In the genomic region with DNA sequence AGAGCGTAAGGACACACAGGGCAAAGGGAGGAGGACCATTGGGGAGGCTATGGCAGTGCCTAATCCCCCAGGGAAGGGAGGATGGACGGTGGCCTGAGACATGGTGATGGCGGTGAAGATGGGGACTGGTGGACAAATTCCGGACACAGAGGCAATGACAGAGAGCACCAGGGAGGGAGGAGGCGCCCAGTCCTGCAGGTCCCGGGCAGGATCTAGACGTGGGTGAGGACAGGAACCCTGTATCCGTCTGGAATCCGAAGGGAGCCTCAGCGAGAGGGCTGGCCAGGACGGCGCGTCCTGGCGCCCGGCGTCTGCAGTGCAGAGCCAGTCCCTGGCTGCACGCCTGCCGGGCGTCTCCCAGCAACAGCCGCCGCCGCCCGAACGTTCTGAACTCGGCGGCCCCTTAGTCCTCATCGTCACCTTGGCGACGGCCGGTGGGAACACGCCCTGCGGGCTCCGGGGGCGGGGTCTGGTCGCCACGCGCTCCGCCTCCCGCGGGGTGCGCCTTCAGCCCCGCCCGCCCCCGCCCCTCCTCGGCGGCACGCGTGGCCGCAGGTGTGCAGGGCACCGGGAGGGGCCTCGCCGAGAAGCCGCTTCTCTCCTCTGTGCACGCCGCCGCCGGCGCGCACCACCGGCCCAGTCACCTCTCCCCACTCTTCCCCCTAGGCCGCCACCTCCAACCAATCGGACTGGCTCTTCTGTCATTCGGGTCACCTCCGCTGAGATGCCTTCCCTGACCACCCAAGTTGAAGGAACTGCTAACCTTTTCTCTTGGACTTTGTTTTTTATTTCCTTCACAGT, we compare ENCODE assay signal across 8 cellular contexts. TPM values are rescaled to one million over a fixed set of nuclear protein-coding genes. Genes with fewer than 3 reads are reported as not detected.
DNase-seq lines count a peak whose midpoint lies in the region; ATAC-seq and TF ChIP-seq lines count a peak whose summit lies in the region.

No MANE protein-coding gene starts in this region.

- no peaks in the 10 kb centered on the region for H3K27me3 ChIP-seq in Caco-2 (replicated peaks; ENCODE audit: control insufficient read depth, insufficient read depth, low read length)
- no peaks in the 10 kb centered on the region for H3K27me3 ChIP-seq in esophagus squamous epithelium

- CTCF ChIA-PET in Caco-2 (lab: Charles Lee) = no interaction called here

- no peaks in the 10 kb centered on the region for H3K9me3 ChIP-seq in Caco-2
- no peaks in the 10 kb centered on the region for H3K9me3 ChIP-seq in esophagus squamous epithelium

- 6 to 10% methylated on average over 6 to 21 of the region's 64 CpGs for WGBS in esophagus squamous epithelium, 2 donors

- ATAC-seq in GM21526 (IDR thresholded peaks at IDR 0.05; ENCODE audit: low FRiP score, unreplicated experiment) = peak; percentile 91
- peak; percentile 87 to 88 for ATAC-seq in activated T-cell treated with anti-CD3 and anti-CD28 coated beads, Interleukin-2, amount 50 U/mL, for 4 hours

- no peaks in the 10 kb centered on the region for H3K27me3 Mint-ChIP-seq in Caco-2 (ENCODE audit: insufficient read depth, unreplicated experiment)
- H3K27me3 Mint-ChIP-seq in activated T-cell treated with anti-CD3 and anti-CD28 coated beads, Interleukin-2, amount 50 U/mL, for 4 hours (ENCODE audit: low read depth) = no peaks in the 10 kb centered on the region

- H3K4me1 ChIP-seq in Caco-2 = peaks cover 24% of the 10 kb centered on the region
- H3K4me1 ChIP-seq in esophagus squamous epithelium = peaks cover 19 to 80% (median 34%) of the 10 kb centered on the region in 3 donors

- peak; percentile 89 to 94 for DNase-seq in Caco-2
- DNase-seq in HuH-7 (ENCODE audit: low spot score) = peak; percentile 97
- peak; percentile 91 for DNase-seq in OCI-M1 (lab: John Stamatoyannopoulos, UW)
- DNase-seq in activated T-cell treated with anti-CD3 and anti-CD28 coated beads, Interleukin-2, amount 50 U/mL, for 4 hours = peak; percentile 87
- peak; percentile 40 for DNase-seq in esophagus squamous epithelium (lab: John Stamatoyannopoulos, UW)
- peak; percentile 82 for DNase-seq in myocyte (ENCODE audit: low read depth)
- peak; percentile 72 for DNase-seq in stimulated activated CD8-positive, alpha-beta memory T cell treated with anti-CD3 and anti-CD28 coated beads, Interleukin-7, amount 100 ng/mL, for 24 hours (ENCODE audit: low read depth)

- POLR2A ChIA-PET in Caco-2 (lab: Charles Lee) = no interaction called here

- H3K4me3 ChIP-seq in Caco-2 (ENCODE audit: low read depth, low read length) (peak overlapping the region; percentile 37), esophagus squamous epithelium (peak overlapping the region; percentile 14 to 55 (median 38))

- H3K27ac Mint-ChIP-seq in Caco-2 (ENCODE audit: unreplicated experiment) = peak overlapping the region; percentile 97

- TF ChIP-seq CTCF in Caco-2 (IDR thresholded peaks at IDR 0.05; ENCODE audit: insufficient read depth in 1 of 2, low read depth in 1 of 2, low read length in 1 of 2, severe bottlenecking in 1 of 2, unreplicated experiment in 1 of 2) (no peak), esophagus squamous epithelium (IDR thresholded peaks at IDR 0.05) (peak in 3 of 6 experiments; percentile 27 to 44 (median 32))

- H3K27ac ChIP-seq in esophagus squamous epithelium = peak overlapping the region; percentile 72 to 90 (median 88)

- BruUV-seq in Caco-2 (replicated peaks; lab: Mats Ljungman, UMichigan) = no TSS peak

- intact Hi-C loops in Caco-2 (cut with micrococcal nuclease; ENCODE audit: unreplicated experiment) = loop anchor here (2.0 kb wide), 1 partner anchor 54 kb away; no protein-coding TSS in a partner anchor
- intact Hi-C loops in esophagus squamous epithelium (cut with DNase I) = loop anchor here (5.0 kb wide), 1 partner anchor 33 kb away; no protein-coding TSS in a partner anchor

- H3K36me3 Mint-ChIP-seq in Caco-2 (ENCODE audit: insufficient read depth, unreplicated experiment) = peaks cover 10% of the 10 kb centered on the region
- H3K36me3 Mint-ChIP-seq in activated T-cell treated with anti-CD3 and anti-CD28 coated beads, Interleukin-2, amount 50 U/mL, for 4 hours (ENCODE audit: insufficient read depth) = no peaks in the 10 kb centered on the region

- H3K9me3 Mint-ChIP-seq in Caco-2 (ENCODE audit: unreplicated experiment) = no peaks in the 10 kb centered on the region
- no peaks in the 10 kb centered on the region for H3K9me3 Mint-ChIP-seq in activated T-cell treated with anti-CD3 and anti-CD28 coated beads, Interleukin-2, amount 50 U/mL, for 4 hours

- H3K4me1 Mint-ChIP-seq in Caco-2 (ENCODE audit: low read depth, unreplicated experiment) = peaks cover 33% of the 10 kb centered on the region
- peaks cover 46% of the 10 kb centered on the region for H3K4me1 Mint-ChIP-seq in activated T-cell treated with anti-CD3 and anti-CD28 coated beads, Interleukin-2, amount 50 U/mL, for 4 hours (ENCODE audit: low read depth)

- peak overlapping the region; percentile 88 for H3K4me3 Mint-ChIP-seq in Caco-2 (ENCODE audit: unreplicated experiment)
- peak overlapping the region; percentile 80 for H3K4me3 Mint-ChIP-seq in activated T-cell treated with anti-CD3 and anti-CD28 coated beads, Interleukin-2, amount 50 U/mL, for 4 hours

- peak in 1 of 4 donors; percentile 30 for TF ChIP-seq POLR2A in esophagus squamous epithelium (IDR thresholded peaks at IDR 0.05)

- H3K36me3 ChIP-seq in Caco-2 (ENCODE audit: control insufficient read depth, insufficient read depth, low read length) (no peaks in the 10 kb centered on the region), esophagus squamous epithelium (no peaks in the 10 kb centered on the region)

RNA-seq across cellular contexts. Expression of a gene that starts 11.6 kb away (rescaled TPM):
- total RNA-seq in Caco-2 (2022) (0.14 TPM in 1 of 2 replicates, not detected in the other), esophagus squamous epithelium (under 1 TPM in 2 of 4 donors, not detected in 2; 0.18 to 0.19 TPM), myocyte (104 and 142 TPM in 2 replicates)
- 10 to 100 TPM; 13.1 to 20.6 (median 18.2) TPM for total RNA-seq in activated T-cell treated with anti-CD3 and anti-CD28 coated beads, Interleukin-2, amount 50 U/mL, for 4 hours
- 21.6 TPM for polyA plus RNA-seq in myocyte (2012)

RNA-seq across cellular contexts. Expression of a gene that starts 27.4 kb away (rescaled TPM):
- total RNA-seq in Caco-2 (2022) = 12.6 and 13.5 TPM in 2 replicates
- total RNA-seq in activated T-cell treated with anti-CD3 and anti-CD28 coated beads, Interleukin-2, amount 50 U/mL, for 4 hours = 10 to 100 TPM; 88.9 to 96.6 (median 95.1) TPM
- 10 to 100 TPM; 11.9 to 35.6 (median 19.7) TPM for total RNA-seq in esophagus squamous epithelium
- total RNA-seq in myocyte = 10.6 and 13.7 TPM in 2 replicates
- polyA plus RNA-seq in myocyte (2012) = 19.7 TPM

Comparison
In these comparisons a context has a peak if more than half of its experiments do, and no peak if none do; other contexts are left out.
1. Peak in every context shown above with its lines: DNase-seq, ATAC-seq, H3K4me3 ChIP-seq and H3K27ac ChIP-seq.
2. DNase-seq: peak in every context shown above with its lines; median percentile 97 in HuH-7; 92 in Caco-2; 91 in OCI-M1; 87 in activated T-cell treated with anti-CD3 and anti-CD28 coated beads, Interleukin-2, amount 50 U/mL, for 4 hours; 82 in myocyte; 72 in stimulated activated CD8-positive, alpha-beta memory T cell treated with anti-CD3 and anti-CD28 coated beads, Interleukin-7, amount 100 ng/mL, for 24 hours; 40 in esophagus squamous epithelium.
3. RNA of a gene that starts 11.6 kb away (total RNA-seq): 104 to 142 TPM in myocyte and 13.1 to 20.6 TPM in activated T-cell treated with anti-CD3 and anti-CD28 coated beads, Interleukin-2, amount 50 U/mL, for 4 hours; 0.18 to 0.19 TPM in esophagus squamous epithelium and 0.14 TPM in Caco-2; every median in the first group is over 10 times any median in the second.